ENCODE assay signal across 13 cellular contexts in genomic region chr10:89478739-89479116, GRCh38. TPM values are rescaled to one million over a fixed set of nuclear protein-coding genes. Genes with fewer than 3 reads are reported as not detected.
DNase-seq lines count a peak whose midpoint lies in the region; ATAC-seq and TF ChIP-seq lines count a peak whose summit lies in the region.
"Had no signal": no experiment of that assay in that cellular context is flagged by ENCODE, and none has a peak within 500 bp of the region (broad histone marks: within the 10 kb centered on the region; RNA-seq: fewer than 3 reads in every experiment).

No MANE protein-coding gene starts in this region.

- peak overlapping the region in 3 of 4 donors; percentile 9 to 34 (median 25) for H3K27ac ChIP-seq in body of pancreas
- H3K27ac ChIP-seq in left ventricle myocardium inferior (replicated peaks) = peak overlapping the region; percentile 83
- peak overlapping the region; percentile 45 to 63 (median 56) for H3K27ac ChIP-seq in gastrocnemius medialis

- H3K4me3 ChIP-seq in body of pancreas (no peak overlapping the region), left ventricle myocardium inferior (no peak overlapping the region), gastrocnemius medialis (no peak overlapping the region)

- H3K4me1 ChIP-seq in body of pancreas (peaks cover 55% of the 10 kb centered on the region), left ventricle myocardium inferior (peaks cover 95% of the 10 kb centered on the region), gastrocnemius medialis (peaks cover 41 to 51% of the 10 kb centered on the region in 2 donors)

- H3K36me3 ChIP-seq in body of pancreas (replicated peaks in 1 of 2; ENCODE audit: insufficient read depth in 1 of 2, low read depth in 2 of 2) (no peaks in the 10 kb centered on the region), left ventricle myocardium inferior (no peaks in the 10 kb centered on the region), gastrocnemius medialis (no peaks in the 10 kb centered on the region)

- TF ChIP-seq POLR2A in body of pancreas (IDR thresholded peaks at IDR 0.05) (no peak), gastrocnemius medialis (IDR thresholded peaks at IDR 0.05) (no peak)

- 48 to 54% methylated on average over 1 of the region's 1 CpG for WGBS in body of pancreas, 2 donors

- no peak for TF ChIP-seq CTCF in body of pancreas (IDR thresholded peaks at IDR 0.05)
- TF ChIP-seq CTCF in left ventricle myocardium inferior (IDR thresholded peaks at IDR 0.05; ENCODE audit: borderline replicate concordance) = no peak
- TF ChIP-seq CTCF in gastrocnemius medialis (IDR thresholded peaks at IDR 0.05 in 4 of 5, conservative IDR thresholded peaks at IDR 0.05 in 1 of 5) = no peak

- in situ Hi-C loops in gastrocnemius medialis (cut with MboI; ENCODE audit: low sequenced_read_pairs in 4 of 4) = no loop called here

- H3K9me3 ChIP-seq in body of pancreas (no peaks in the 10 kb centered on the region), left ventricle myocardium inferior (replicated peaks) (no peaks in the 10 kb centered on the region), gastrocnemius medialis (no peaks in the 10 kb centered on the region)

- no peaks in the 10 kb centered on the region for H3K27me3 ChIP-seq in body of pancreas
- no peaks in the 10 kb centered on the region for H3K27me3 ChIP-seq in left ventricle myocardium inferior (ENCODE audit: low read depth)
- H3K27me3 ChIP-seq in gastrocnemius medialis = no peaks in the 10 kb centered on the region

- intact Hi-C loops in body of pancreas (cut with DNase I) = no loop called here
- intact Hi-C loops in left ventricle myocardium inferior (cut with micrococcal nuclease) = no loop called here
- intact Hi-C loops in gastrocnemius medialis (cut with DNase I; ENCODE audit: low total_unique reads) = loop anchor here (5.0 kb wide), 1 partner anchor 51 kb away; no protein-coding TSS in a partner anchor

- DNase-seq in COLO829 (ENCODE audit: low spot score) (peak; percentile 42), body of pancreas (no peak), left ventricle myocardium inferior (no peak), gastrocnemius medialis (no peak), mesenteric fat pad (ENCODE audit: low spot score) (no peak), DMS53 treated with DMSO at 0.1 percent for 48 hours (lab: John Stamatoyannopoulos, UW; ENCODE audit: unreplicated experiment) (no peak)
- DNase-seq in activated T-cell treated with anti-CD3 and anti-CD28 coated beads, Interleukin-2, amount 50 U/mL, for 48 hours = no peak
- DNase-seq: activated CD8-positive, alpha-beta memory T cell treated with anti-CD3 and anti-CD28 coated beads for 24 hours; activated naive CD4-positive, alpha-beta T cell treated with anti-CD3 and anti-CD28 coated beads, Interleukin-2, amount 10 ng/mL, durations not matched to agents 7 days and 5 days; NCI-H1930 had no signal

- ATAC-seq in body of pancreas (no peak), gastrocnemius medialis (no peak), HG02973 (IDR thresholded peaks at IDR 0.05; ENCODE audit: unreplicated experiment) (no peak)
- ATAC-seq: stimulated activated effector memory CD8-positive, alpha-beta T cell treated with anti-CD3 and anti-CD28 coated beads, Interleukin-12 subunit alpha, Interleukin-12 subunit beta, amount 100 ng/mL, for 72 hours had no signal

RNA-seq across cellular contexts. Expression of gene SLC16A12, which starts 56.7 kb away (rescaled TPM):
- total RNA-seq in body of pancreas (10 to 100 TPM; 19.5 to 26.7 TPM), left ventricle myocardium inferior (2.0 TPM), gastrocnemius medialis (1 to 10 TPM in 3 of 4 donors, under 1 TPM in 1; 0.97 to 3.1 (median 1.4) TPM), mesenteric fat pad (0.22 TPM)
- total RNA-seq: dermis microvascular lymphatic vessel endothelial cell had no signal

Comparison
In these comparisons a context has a peak if more than half of its experiments do, and no peak if none do; other contexts are left out.
1. H3K27ac ChIP-seq: peak in every context shown above with its lines; median percentile 83 in left ventricle myocardium inferior; 56 in gastrocnemius medialis; 25 in body of pancreas.